ENCODE assay signal across 21 cellular contexts in genomic region chr20:22791432-22791831, GRCh38.
A peak's percentile ranks its signal among the peaks of the same experiment; 100 is the strongest.
DNase-seq lines count a peak whose midpoint lies in the region; ATAC-seq and TF ChIP-seq lines count a peak whose summit lies in the region.
"Had no signal": no experiment of that assay in that cellular context is flagged by ENCODE, and none has a peak within 500 bp of the region (broad histone marks: within the 10 kb centered on the region; RNA-seq: fewer than 3 reads in every experiment).

No MANE protein-coding gene starts in this region.

- intact Hi-C loops in mammary epithelial cell (cut with micrococcal nuclease) (no loop called here), MCF 10A (cut with micrococcal nuclease) (no loop called here)

- H3K79me2 ChIP-seq in mammary epithelial cell (ENCODE audit: insufficient read depth, low read length) (no peaks in the 10 kb centered on the region), trophoblast cell (ENCODE audit: control insufficient read depth, insufficient read depth, low read length, poor library complexity) (no peaks in the 10 kb centered on the region)

- H3K27ac ChIP-seq in mammary epithelial cell (ENCODE audit: insufficient read depth, low read depth, low read length) = peak overlapping the region; percentile 68
- H3K27ac ChIP-seq in RWPE2 (ENCODE audit: poor library complexity, severe bottlenecking) = peak overlapping the region; percentile 97
- no peak overlapping the region for H3K27ac ChIP-seq in trophoblast cell (ENCODE audit: low read depth, low read length)
- H3K27ac ChIP-seq in foreskin keratinocyte = no peak overlapping the region
- H3K27ac ChIP-seq: 22Rv1, GM23248 had no signal

- no peak overlapping the region for H3K14ac ChIP-seq in trophoblast cell (ENCODE audit: low read length)

- no peak overlapping the region for H3K9ac ChIP-seq in mammary epithelial cell (ENCODE audit: insufficient read depth, low read length)
- no peak overlapping the region for H3K9ac ChIP-seq in trophoblast cell (ENCODE audit: low read length)
- H3K9ac ChIP-seq: GM23248 had no signal

- H3K4me1 Mint-ChIP-seq in MCF 10A (ENCODE audit: insufficient read depth, unreplicated experiment) = peaks cover 32% of the 10 kb centered on the region
- H3K4me1 Mint-ChIP-seq in chondrocyte (ENCODE audit: low read depth) = peaks cover 45% of the 10 kb centered on the region
- H3K4me1 Mint-ChIP-seq: CD4-positive, alpha-beta memory T cell had no signal

- H3K4me3 Mint-ChIP-seq in MCF 10A (ENCODE audit: unreplicated experiment) (no peak overlapping the region), chondrocyte (ENCODE audit: unreplicated experiment) (no peak overlapping the region)
- H3K4me3 Mint-ChIP-seq: CD4-positive, alpha-beta memory T cell; H9; HFFc6 had no signal

- POLR2A ChIA-PET in MCF 10A (lab: Yijun Ruan, JAX) = interaction anchor here (0.7 to 2.4 kb wide), 5 partner anchors 11 to 567 kb away, joined by 3 to 12 read pairs (median 4); no protein-coding TSS in a partner anchor

- 77% methylated on average over 3 of the region's 3 CpGs for WGBS in mammary epithelial cell (ENCODE audit: low coverage, missing lambda C conversion rate)
- no CpG with 5 or more reads among the region's 3 CpGs for WGBS in trophoblast cell (ENCODE audit: extremely low coverage, insufficient coverage, insufficient read length)

- H4K91ac ChIP-seq in trophoblast cell (ENCODE audit: low read depth, low read length) = no peak overlapping the region

- no peak overlapping the region for H2BK120ac ChIP-seq in trophoblast cell (ENCODE audit: insufficient read depth, low read length, poor library complexity)

- no peak overlapping the region for H3K4me2 ChIP-seq in mammary epithelial cell (ENCODE audit: insufficient read depth, low read depth, low read length)
- H3K4me2 ChIP-seq in trophoblast cell (ENCODE audit: low read length) = no peak overlapping the region

- no peak overlapping the region for H3K27ac Mint-ChIP-seq in MCF 10A (ENCODE audit: low read depth, unreplicated experiment)
- H3K27ac Mint-ChIP-seq in chondrocyte (ENCODE audit: unreplicated experiment) = peak overlapping the region; percentile 37
- H3K27ac Mint-ChIP-seq: CD4-positive, alpha-beta memory T cell; H9; HFFc6 had no signal

- no peak overlapping the region for H3K4ac ChIP-seq in trophoblast cell (ENCODE audit: low read depth, low read length)

- H3K9me3 Mint-ChIP-seq in MCF 10A (ENCODE audit: unreplicated experiment) (no peaks in the 10 kb centered on the region), chondrocyte (ENCODE audit: low read depth) (no peaks in the 10 kb centered on the region)
- H3K9me3 Mint-ChIP-seq: H9 had no signal

- DNase-seq in mammary epithelial cell = no peak
- DNase-seq in MCF 10A (ENCODE audit: unreplicated experiment) = no peak
- DNase-seq in RWPE2 (ENCODE audit: low spot score) = no peak
- no peak for DNase-seq in chondrocyte (ENCODE audit: low spot score)
- peak; percentile 20 to 47 for DNase-seq in trophoblast cell
- DNase-seq in foreskin keratinocyte = no peak
- no peak for DNase-seq in amygdala (lab: John Stamatoyannopoulos, UW)
- no peak for DNase-seq in GOT3 (lab: John Stamatoyannopoulos, UW)
- DNase-seq: ACHN; AML-193; C1 segment of cervical spinal cord; Calu3; CD4-positive, alpha-beta memory T cell; COR-L47; DMS53; DMS79 treated with DMSO at 0.1 percent for 48 hours; GF-D8; GM23248; H9; HFFc6 had no signal

- in situ Hi-C loops in mammary epithelial cell (cut with MboI; ENCODE audit: low sequenced_read_pairs in 2 of 2) = no loop called here

- ATAC-seq in RWPE2 (ENCODE audit: low read depth) (no peak), foreskin keratinocyte (no peak)

- H2AFZ ChIP-seq in mammary epithelial cell (ENCODE audit: low read depth, low read length) = no peak overlapping the region
- no peak overlapping the region for H2AFZ ChIP-seq in trophoblast cell (ENCODE audit: insufficient read depth, low read length, poor library complexity)
- H2AFZ ChIP-seq: GM23248 had no signal

- dilution Hi-C loops in mammary epithelial cell (cut with HindIII; ENCODE audit: low sequenced_read_pairs) = loop anchor here (5.0 kb wide), 1 partner anchor 36 kb away; no protein-coding TSS in a partner anchor

- no peak overlapping the region for H4K8ac ChIP-seq in trophoblast cell (ENCODE audit: low read depth, low read length)

- H3K4me3 ChIP-seq in mammary epithelial cell (replicated peaks in 1 of 3; ENCODE audit: insufficient read depth in 1 of 3, low read depth in 2 of 3, low read length in 3 of 3) = no peak overlapping the region
- no peak overlapping the region for H3K4me3 ChIP-seq in RWPE2 (ENCODE audit: severe bottlenecking)
- H3K4me3 ChIP-seq in trophoblast cell (ENCODE audit: low read depth, low read length) = no peak overlapping the region
- H3K4me3 ChIP-seq: GM23248 had no signal

- H3K36me3 ChIP-seq in mammary epithelial cell (ENCODE audit: insufficient read depth, low read length) (no peaks in the 10 kb centered on the region), RWPE2 (ENCODE audit: low read depth) (no peaks in the 10 kb centered on the region), trophoblast cell (ENCODE audit: control insufficient read depth in 1 of 2, insufficient read depth in 2 of 2, low read length in 2 of 2) (no peaks in the 10 kb centered on the region)

- H3K18ac ChIP-seq in trophoblast cell (ENCODE audit: low read length) = no peak overlapping the region

- BruUV-seq in mammary epithelial cell (replicated peaks; lab: Mats Ljungman, UMichigan) (no TSS peak), MCF 10A (replicated peaks; lab: Mats Ljungman, UMichigan) (no TSS peak)

- H3K23ac ChIP-seq in trophoblast cell (ENCODE audit: low read length) = no peak overlapping the region

- H2BK12ac ChIP-seq in trophoblast cell (ENCODE audit: low read length) = no peak overlapping the region

- H3K4me1 ChIP-seq in mammary epithelial cell (ENCODE audit: insufficient read depth, low read length) (peaks cover 48% of the 10 kb centered on the region), RWPE2 (ENCODE audit: insufficient read depth, poor library complexity, severe bottlenecking) (peaks cover 41% of the 10 kb centered on the region), trophoblast cell (ENCODE audit: control insufficient read depth in 1 of 2, insufficient read depth in 2 of 2, low read length in 2 of 2) (peaks cover 7 to 9% of the 10 kb centered on the region in 2 experiments), foreskin keratinocyte (peaks cover 28% of the 10 kb centered on the region)

- no peak overlapping the region for H2BK5ac ChIP-seq in trophoblast cell (ENCODE audit: low read depth, low read length, poor library complexity)

- H3K9me3 ChIP-seq in mammary epithelial cell (replicated peaks; ENCODE audit: insufficient read depth, low read length) (no peaks in the 10 kb centered on the region), RWPE2 (ENCODE audit: severe bottlenecking) (no peaks in the 10 kb centered on the region), trophoblast cell (ENCODE audit: insufficient read depth, low read depth, low read length) (peaks cover 2% of the 10 kb centered on the region)

- H3K27me3 ChIP-seq in mammary epithelial cell (ENCODE audit: insufficient read depth, low read length) (no peaks in the 10 kb centered on the region), RWPE2 (ENCODE audit: insufficient read depth, poor library complexity, severe bottlenecking) (no peaks in the 10 kb centered on the region), trophoblast cell (ENCODE audit: insufficient read depth, low read length) (no peaks in the 10 kb centered on the region), foreskin keratinocyte (no peaks in the 10 kb centered on the region)

- no peak overlapping the region for H2AK5ac ChIP-seq in trophoblast cell (ENCODE audit: low read length)

- no peaks in the 10 kb centered on the region for H4K20me1 ChIP-seq in mammary epithelial cell (ENCODE audit: insufficient read depth, low read length)

- CTCF ChIA-PET in mammary epithelial cell (lab: Charles Lee; ENCODE audit: low non-redundant PET) = no interaction called here
- CTCF ChIA-PET in MCF 10A (lab: Yijun Ruan, JAX) = interaction anchor here (0.6 to 2.6 kb wide), 4 partner anchors 10 to 32 kb away, joined by 3 to 15 read pairs (median 5); no protein-coding TSS in a partner anchor

- no peak for TF ChIP-seq CTCF in mammary epithelial cell (conservative IDR thresholded peaks at IDR 0.05 in 1 of 2, IDR thresholded peaks at IDR 0.05 in 1 of 2; ENCODE audit: extremely low read depth in 1 of 2, insufficient read depth in 1 of 2, low read depth in 1 of 2, low read length in 2 of 2)
- no peak for TF ChIP-seq CTCF in MCF 10A (IDR thresholded peaks at IDR 0.05; ENCODE audit: unreplicated experiment)
- TF ChIP-seq CTCF in RWPE2 (IDR thresholded peaks at IDR 0.05; ENCODE audit: poor library complexity, severe bottlenecking) = no peak
- TF ChIP-seq CTCF in chondrocyte (IDR thresholded peaks at IDR 0.05) = no peak
- no peak for TF ChIP-seq CTCF in foreskin keratinocyte (conservative IDR thresholded peaks at IDR 0.05)

- peaks cover 8% of the 10 kb centered on the region for H3K79me1 ChIP-seq in trophoblast cell (ENCODE audit: low read length)

- no peaks in the 10 kb centered on the region for H3K36me3 Mint-ChIP-seq in MCF 10A (ENCODE audit: insufficient read depth, unreplicated experiment)
- H3K36me3 Mint-ChIP-seq in chondrocyte (ENCODE audit: low read depth) = no peaks in the 10 kb centered on the region
- H3K36me3 Mint-ChIP-seq: CD4-positive, alpha-beta memory T cell had no signal

- H4K12ac ChIP-seq in trophoblast cell (ENCODE audit: low read depth, low read length) = no peak overlapping the region

- no peaks in the 10 kb centered on the region for H3K27me3 Mint-ChIP-seq in MCF 10A (ENCODE audit: insufficient read depth, unreplicated experiment)
- H3K27me3 Mint-ChIP-seq in chondrocyte (ENCODE audit: low read depth) = no peaks in the 10 kb centered on the region
- H3K27me3 Mint-ChIP-seq: CD4-positive, alpha-beta memory T cell had no signal

Comparison
In these comparisons a context has a peak if more than half of its experiments do, and no peak if none do; other contexts are left out.
1. DNase-seq: peak in trophoblast cell (2 of 2); none in mammary epithelial cell (single experiment), MCF 10A (single experiment), RWPE2 (single experiment), chondrocyte (single experiment), foreskin keratinocyte (0 of 2), amygdala (0 of 56) and GOT3 (single experiment).
2. H3K27ac ChIP-seq: peak in mammary epithelial cell (single experiment) and RWPE2 (single experiment); none in trophoblast cell (single experiment) and foreskin keratinocyte (single experiment).